8 cellular contexts compared by ENCODE assay signal in genomic region chr9:81113408-81114124, GRCh38.
DNase-seq lines count a peak whose midpoint lies in the region; ATAC-seq, FAIRE-seq and TF ChIP-seq lines count a peak whose summit lies in the region.

No MANE protein-coding gene starts in this region.

- WGBS in mesendoderm (ENCODE audit: extremely low coverage, insufficient coverage, low lambda C conversion rate): no CpG with 5 or more reads among the region's 7 CpGs
- 90% methylated on average over 5 to 7 of the region's 7 CpGs for WGBS in endodermal cell (ENCODE audit: insufficient coverage in 1 of 2, insufficient read length in 1 of 2), 2 experiments

- H3K9me3 ChIP-seq in HUES48 (ENCODE audit: control insufficient read depth, insufficient read depth, low read length): no peaks in the 10 kb centered on the region
- no peaks in the 10 kb centered on the region for H3K9me3 ChIP-seq in endodermal cell (ENCODE audit: control insufficient read depth, low read length)

- H3K4me2 ChIP-seq in mesendoderm (ENCODE audit: low read length): no peak overlapping the region

- no peaks in the 10 kb centered on the region for H3K79me2 ChIP-seq in mesendoderm (ENCODE audit: control insufficient read depth, insufficient read depth, low read length)

- TF ChIP-seq CTCF in endodermal cell (conservative IDR thresholded peaks at IDR 0.05): no peak

- no peaks in the 10 kb centered on the region for H3K27me3 ChIP-seq in HUES48 (ENCODE audit: control insufficient read depth, insufficient read depth, low read length)
- no peaks in the 10 kb centered on the region for H3K27me3 ChIP-seq in mesendoderm (ENCODE audit: insufficient read depth, low read length, poor library complexity)
- H3K27me3 ChIP-seq in endodermal cell (ENCODE audit: control insufficient read depth, insufficient read depth, low read length, poor library complexity, severe bottlenecking): no peaks in the 10 kb centered on the region

- TF ChIP-seq POLR2A in GM12891 (IDR thresholded peaks at IDR 0.05; ENCODE audit: low read depth, low read length): no peak

- H3K27me3 Mint-ChIP-seq in activated T-cell treated with anti-CD3 and anti-CD28 coated beads, Interleukin-2, amount 50 U/mL, for 24 hours: peaks cover 3% of the 10 kb centered on the region
- H3K27me3 Mint-ChIP-seq in endodermal cell (ENCODE audit: insufficient read depth): no peaks in the 10 kb centered on the region

- no peak overlapping the region for H2BK5ac ChIP-seq in mesendoderm (ENCODE audit: low read length)

- H3K4me3 ChIP-seq in HUES48 (ENCODE audit: low read depth, low read length) (no peak overlapping the region), mesendoderm (ENCODE audit: low read length) (no peak overlapping the region), endodermal cell (ENCODE audit: low read length) (no peak overlapping the region)

- H4K8ac ChIP-seq in mesendoderm (ENCODE audit: low read depth, low read length): no peak overlapping the region

- H3K27ac Mint-ChIP-seq in activated T-cell treated with anti-CD3 and anti-CD28 coated beads, Interleukin-2, amount 50 U/mL, for 24 hours: no peak overlapping the region
- H3K27ac Mint-ChIP-seq in endodermal cell: no peak overlapping the region

- H2BK15ac ChIP-seq in mesendoderm (replicated peaks; ENCODE audit: low read depth): peak overlapping the region; percentile 42

- H3K56ac ChIP-seq in mesendoderm (ENCODE audit: low read length): no peak overlapping the region

- ATAC-seq in GM19351 (IDR thresholded peaks at IDR 0.05; ENCODE audit: unreplicated experiment): peak; percentile 60

- H2AK5ac ChIP-seq in mesendoderm (ENCODE audit: low read length): no peak overlapping the region

- peak; percentile 33 for DNase-seq in NCI-H82 treated with DMSO at 0.1 percent for 48 hours (lab: John Stamatoyannopoulos, UW; ENCODE audit: unreplicated experiment)
- DNase-seq in mesendoderm: no peak
- no peak for DNase-seq in activated T-cell treated with anti-CD3 and anti-CD28 coated beads, Interleukin-2, amount 50 U/mL, for 24 hours
- DNase-seq in LoVo (ENCODE audit: low spot score): no peak
- no peak for DNase-seq in GM12891 (ENCODE audit: insufficient read length, low spot score)
- DNase-seq in endodermal cell: no peak

- H3K18ac ChIP-seq in mesendoderm (ENCODE audit: low read length): no peak overlapping the region

- peak overlapping the region; percentile 3 for H3K27ac ChIP-seq in HUES48 (ENCODE audit: low read depth, low read length)
- H3K27ac ChIP-seq in mesendoderm (ENCODE audit: low read depth, low read length): no peak overlapping the region
- no peak overlapping the region for H3K27ac ChIP-seq in endodermal cell (ENCODE audit: low read depth, low read length)

- H4K5ac ChIP-seq in mesendoderm (ENCODE audit: low read length): no peak overlapping the region

- H3K36me3 ChIP-seq in HUES48 (ENCODE audit: control insufficient read depth, insufficient read depth, low read length): no peaks in the 10 kb centered on the region
- no peaks in the 10 kb centered on the region for H3K36me3 ChIP-seq in mesendoderm (ENCODE audit: control insufficient read depth, insufficient read depth, low read length)
- no peaks in the 10 kb centered on the region for H3K36me3 ChIP-seq in endodermal cell (ENCODE audit: control insufficient read depth, insufficient read depth, low read length)

- H3K4ac ChIP-seq in mesendoderm (ENCODE audit: low read depth, low read length): no peak overlapping the region

- peaks cover 39% of the 10 kb centered on the region for H3K4me1 ChIP-seq in HUES48 (ENCODE audit: control insufficient read depth, insufficient read depth, low read length)
- H3K4me1 ChIP-seq in mesendoderm (ENCODE audit: control insufficient read depth, low read depth, low read length): no peaks in the 10 kb centered on the region
- no peaks in the 10 kb centered on the region for H3K4me1 ChIP-seq in endodermal cell (ENCODE audit: control insufficient read depth, insufficient read depth, low read length)

- no peaks in the 10 kb centered on the region for H3K36me3 Mint-ChIP-seq in activated T-cell treated with anti-CD3 and anti-CD28 coated beads, Interleukin-2, amount 50 U/mL, for 24 hours (ENCODE audit: low read depth)
- H3K36me3 Mint-ChIP-seq in endodermal cell (ENCODE audit: low read depth): no peaks in the 10 kb centered on the region

- H3K79me1 ChIP-seq in mesendoderm (ENCODE audit: low read length): no peaks in the 10 kb centered on the region

- H3K23ac ChIP-seq in mesendoderm (ENCODE audit: low read length): no peak overlapping the region

- H3K9ac ChIP-seq in HUES48 (ENCODE audit: low read depth, low read length) (no peak overlapping the region), mesendoderm (ENCODE audit: low read length) (no peak overlapping the region), endodermal cell (ENCODE audit: extremely low read depth, low read length, poor library complexity, severe bottlenecking) (no peak overlapping the region)

- peaks cover 7% of the 10 kb centered on the region for H3K4me1 Mint-ChIP-seq in activated T-cell treated with anti-CD3 and anti-CD28 coated beads, Interleukin-2, amount 50 U/mL, for 24 hours (ENCODE audit: low read depth)
- peaks cover 23% of the 10 kb centered on the region for H3K4me1 Mint-ChIP-seq in endodermal cell

- no peak overlapping the region for H3K4me3 Mint-ChIP-seq in activated T-cell treated with anti-CD3 and anti-CD28 coated beads, Interleukin-2, amount 50 U/mL, for 24 hours
- no peak overlapping the region for H3K4me3 Mint-ChIP-seq in endodermal cell

- no peak overlapping the region for H2BK120ac ChIP-seq in mesendoderm (ENCODE audit: low read depth, low read length)

- H3K9me3 Mint-ChIP-seq in activated T-cell treated with anti-CD3 and anti-CD28 coated beads, Interleukin-2, amount 50 U/mL, for 24 hours: peaks cover 2% of the 10 kb centered on the region
- no peaks in the 10 kb centered on the region for H3K9me3 Mint-ChIP-seq in endodermal cell

- no peak for FAIRE-seq in GM12891 (lab: Jason Lieb, UNC)

TF ChIP-seq in GM12891, 5 proteins besides CTCF, POLR2A, EP300 and RAD21:
- TF ChIP-seq POLR2AphosphoS5 (IDR thresholded peaks at IDR 0.05; ENCODE audit: low read depth, low read length): no peak
- no peak for TF ChIP-seq PAX5 (IDR thresholded peaks at IDR 0.05; ENCODE audit: insufficient read depth, low read length, severe bottlenecking)
- no peak for TF ChIP-seq SPI1 (IDR thresholded peaks at IDR 0.05; ENCODE audit: low read depth, low read length)
- no peak for TF ChIP-seq POU2F2 (IDR thresholded peaks at IDR 0.05; ENCODE audit: low read depth, low read length)
- no peak for TF ChIP-seq TAF1 (IDR thresholded peaks at IDR 0.05; ENCODE audit: low read depth, low read length)
